ENCODE assay signal across 23 cellular contexts in the genomic region with DNA sequence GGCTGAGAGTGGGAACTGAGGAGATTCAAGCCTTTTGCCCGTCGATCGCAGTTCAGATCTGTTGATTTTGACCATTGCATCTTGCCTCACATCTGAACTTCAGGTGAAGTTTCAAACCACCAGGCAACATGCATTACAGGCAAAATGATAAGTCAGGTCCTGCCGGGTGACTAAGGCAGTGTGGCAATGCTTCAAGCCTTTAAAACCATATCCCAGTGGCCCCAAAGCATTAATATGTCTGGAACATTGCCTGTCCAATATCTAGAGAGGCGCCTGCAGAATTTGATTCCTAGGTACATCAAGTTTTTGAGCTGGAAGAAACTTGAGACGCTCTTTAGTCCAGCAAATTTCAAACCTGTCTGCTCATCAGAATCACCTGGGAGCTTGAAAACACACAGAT.
"Had no signal": no experiment of that assay in that cellular context is flagged by ENCODE, and none has a peak within 500 bp of the region (broad histone marks: within the 10 kb centered on the region; RNA-seq: fewer than 3 reads in every experiment).

No MANE protein-coding gene starts in this region.

- H3K9me3 Mint-ChIP-seq: activated CD4-positive, alpha-beta T cell treated with anti-CD3 and anti-CD28 coated beads, Interleukin-2, amount 10 ng/mL, durations not matched to agents 24 days and 14 days; activated naive CD4-positive, alpha-beta T cell treated with anti-CD3 and anti-CD28 coated beads for 36 hours; activated T-cell treated with anti-CD3 and anti-CD28 coated beads, Interleukin-2, amount 50 U/mL, for 4 hours; activated T-helper 17 cell treated with anti-CD3 and anti-CD28 coated beads, Interleukin-2, amount 50 U/mL, for 72 hours; WTC11 had no signal

- H3K27ac ChIP-seq: brain microvascular endothelial cell, cardiac muscle cell had no signal

- H3K36me3 ChIP-seq: brain microvascular endothelial cell, cardiac muscle cell had no signal

- DNase-seq: activated CD4-positive, alpha-beta T cell treated with anti-CD3 and anti-CD28 coated beads for 1 hour; activated CD4-positive, alpha-beta T cell treated with anti-CD3 and anti-CD28 coated beads, Interleukin-2, amount 10 ng/mL, durations not matched to agents 24 days and 14 days; activated CD4-positive, alpha-beta T cell treated with anti-CD3 and anti-CD28 coated beads, Interleukin-2, amount 50 U/mL, for 48 hours; activated CD8-positive, alpha-beta memory T cell treated with anti-CD3 and anti-CD28 coated beads, Interleukin-2, amount 10 ng/mL, durations not matched to agents 7 days and 5 days; activated gamma-delta T cell; activated naive CD4-positive, alpha-beta T cell treated with anti-CD3 and anti-CD28 coated beads for 36 hours; activated T-cell treated with anti-CD3 and anti-CD28 coated beads, Interleukin-2, amount 50 U/mL, for 4 hours; amygdala; brain microvascular endothelial cell; KG1; NCI-H1092; NCI-H1930; NCI-H2171; NCI-H2227 treated with DMSO at 0.1 percent for 48 hours; NCI-H526; NCI-H774; SIG-M5; T-helper 17 cell; T-helper 9 cell had no signal

- H3K27me3 Mint-ChIP-seq: activated naive CD8-positive, alpha-beta T cell; activated T-helper 17 cell treated with anti-CD3 and anti-CD28 coated beads, Interleukin-2, amount 50 U/mL, for 72 hours; T-helper 17 cell had no signal

- H3K27ac Mint-ChIP-seq: activated CD4-positive, alpha-beta T cell treated with anti-CD3 and anti-CD28 coated beads, Interleukin-2, amount 10 ng/mL, durations not matched to agents 24 days and 14 days; activated CD8-positive, alpha-beta memory T cell treated with anti-CD3 and anti-CD28 coated beads, Interleukin-2, amount 10 ng/mL, durations not matched to agents 7 days and 5 days; activated naive CD4-positive, alpha-beta T cell treated with anti-CD3 and anti-CD28 coated beads for 36 hours; activated naive CD8-positive, alpha-beta T cell; activated T-helper 17 cell treated with anti-CD3 and anti-CD28 coated beads, Interleukin-2, amount 50 U/mL, for 72 hours; T-helper 17 cell; WTC11 had no signal

- H3K4me3 ChIP-seq: cardiac muscle cell had no signal

- H3K36me3 Mint-ChIP-seq: activated naive CD8-positive, alpha-beta T cell; WTC11 had no signal

- H3K27me3 ChIP-seq: brain microvascular endothelial cell, cardiac muscle cell had no signal

- H3K4me3 Mint-ChIP-seq: activated CD4-positive, alpha-beta T cell treated with anti-CD3 and anti-CD28 coated beads, Interleukin-2, amount 10 ng/mL, durations not matched to agents 24 days and 14 days; activated CD8-positive, alpha-beta memory T cell treated with anti-CD3 and anti-CD28 coated beads, Interleukin-2, amount 10 ng/mL, durations not matched to agents 7 days and 5 days; activated naive CD4-positive, alpha-beta T cell treated with anti-CD3 and anti-CD28 coated beads for 36 hours; activated naive CD8-positive, alpha-beta T cell; activated T-cell treated with anti-CD3 and anti-CD28 coated beads, Interleukin-2, amount 50 U/mL, for 4 hours; activated T-helper 17 cell treated with anti-CD3 and anti-CD28 coated beads, Interleukin-2, amount 50 U/mL, for 72 hours; T-helper 17 cell; WTC11 had no signal
